In genomic region chr19:1019980-1020867, GRCh38 we compare ENCODE assay signal across 6 cellular contexts. TPM values are rescaled to one million over a fixed set of nuclear protein-coding genes. Genes with fewer than 3 reads are reported as not detected.
DNase-seq lines count a peak whose midpoint lies in the region; ATAC-seq lines count a peak whose summit lies in the region.

No MANE protein-coding gene starts in this region.

- peak overlapping the region; percentile 13 for H2AK5ac ChIP-seq in trophoblast cell (ENCODE audit: low read length)

- H2BK5ac ChIP-seq in trophoblast cell (ENCODE audit: low read depth, low read length, poor library complexity), result peak overlapping the region; percentile 75

- H3K27ac ChIP-seq in cingulate gyrus (ENCODE audit: low read depth, low read length) (peak overlapping the region; percentile 47), trophoblast cell (ENCODE audit: low read depth, low read length) (no peak overlapping the region)

- no CpG with 5 or more reads among the region's 60 CpGs for WGBS in trophoblast cell (ENCODE audit: extremely low coverage, insufficient coverage, insufficient read length)

- H3K4me1 ChIP-seq in trophoblast cell (ENCODE audit: control insufficient read depth in 1 of 2, insufficient read depth in 2 of 2, low read length in 2 of 2), result peaks cover 28 to 41% of the 10 kb centered on the region in 2 experiments

- H3K4ac ChIP-seq in trophoblast cell (ENCODE audit: low read depth, low read length), result peak overlapping the region; percentile 94

- H3K23ac ChIP-seq in trophoblast cell (ENCODE audit: low read length), result no peak overlapping the region

- H3K14ac ChIP-seq in trophoblast cell (ENCODE audit: low read length), result peak overlapping the region; percentile 45

- ATAC-seq in GM21360 (IDR thresholded peaks at IDR 0.05; ENCODE audit: unreplicated experiment), result no peak

- peaks cover 9% of the 10 kb centered on the region for H3K79me1 ChIP-seq in trophoblast cell (ENCODE audit: low read length)

- H3K18ac ChIP-seq in trophoblast cell (ENCODE audit: low read length), result peak overlapping the region; percentile 79

- H3K4me2 ChIP-seq in trophoblast cell (ENCODE audit: low read length), result peak overlapping the region; percentile 74

- H3K9ac ChIP-seq in trophoblast cell (ENCODE audit: low read length), result peak overlapping the region; percentile 94

- H3K79me2 ChIP-seq in trophoblast cell (ENCODE audit: control insufficient read depth, insufficient read depth, low read length, poor library complexity), result peaks cover 47% of the 10 kb centered on the region

- peak overlapping the region; percentile 85 for H3K4me3 ChIP-seq in trophoblast cell (ENCODE audit: low read depth, low read length)

- H4K91ac ChIP-seq in trophoblast cell (ENCODE audit: low read depth, low read length), result peak overlapping the region; percentile 91

- H2AFZ ChIP-seq in trophoblast cell (ENCODE audit: insufficient read depth, low read length, poor library complexity), result no peak overlapping the region

- DNase-seq in DMS53 (lab: John Stamatoyannopoulos, UW) (peak; percentile 35), DMS53 treated with DMSO at 0.1 percent for 48 hours (lab: John Stamatoyannopoulos, UW; ENCODE audit: unreplicated experiment) (no peak), trophoblast cell (no peak), HCEC 1CT (no peak)

- H3K27me3 ChIP-seq in trophoblast cell (ENCODE audit: insufficient read depth, low read length), result no peaks in the 10 kb centered on the region

- peak overlapping the region; percentile 70 for H2BK120ac ChIP-seq in trophoblast cell (ENCODE audit: insufficient read depth, low read length, poor library complexity)

- no peak overlapping the region for H2BK12ac ChIP-seq in trophoblast cell (ENCODE audit: low read length)

- no peaks in the 10 kb centered on the region for H3K9me3 ChIP-seq in trophoblast cell (ENCODE audit: insufficient read depth, low read depth, low read length)

- H4K12ac ChIP-seq in trophoblast cell (ENCODE audit: low read depth, low read length), result peak overlapping the region; percentile 23

- peak overlapping the region; percentile 91 for H4K8ac ChIP-seq in trophoblast cell (ENCODE audit: low read depth, low read length)

- H3K36me3 ChIP-seq in trophoblast cell (ENCODE audit: control insufficient read depth in 1 of 2, insufficient read depth in 2 of 2, low read length in 2 of 2), result peaks cover 0 to 17% of the 10 kb centered on the region in 2 experiments

RNA-seq across cellular contexts. Expression of gene TMEM259, which starts 0.7 kb away (rescaled TPM):
- polyA plus RNA-seq in trophoblast cell (2013), result 99.6 and 108 TPM in 2 replicates

RNA-seq across cellular contexts. Expression of gene RNU6-2, which starts 1.1 kb away (rescaled TPM):
- not detected in 2 replicates for polyA plus RNA-seq in trophoblast cell (2013)

RNA-seq across cellular contexts. Expression of gene CNN2, which starts 6.2 kb away (rescaled TPM):
- 349 and 351 TPM in 2 replicates for polyA plus RNA-seq in trophoblast cell (2013)

RNA-seq across cellular contexts. Expression of gene ABCA7, which starts 19.7 kb away (rescaled TPM):
- polyA plus RNA-seq in trophoblast cell (2013), result 26.8 and 27.6 TPM in 2 replicates

RNA-seq across cellular contexts. Expression of gene GRIN3B, which starts 20.0 kb away (rescaled TPM):
- polyA plus RNA-seq in trophoblast cell (2013), result 1.8 and 1.9 TPM in 2 replicates
